Comparison of ENCODE assay signal across 8 cellular contexts in the genomic region with DNA sequence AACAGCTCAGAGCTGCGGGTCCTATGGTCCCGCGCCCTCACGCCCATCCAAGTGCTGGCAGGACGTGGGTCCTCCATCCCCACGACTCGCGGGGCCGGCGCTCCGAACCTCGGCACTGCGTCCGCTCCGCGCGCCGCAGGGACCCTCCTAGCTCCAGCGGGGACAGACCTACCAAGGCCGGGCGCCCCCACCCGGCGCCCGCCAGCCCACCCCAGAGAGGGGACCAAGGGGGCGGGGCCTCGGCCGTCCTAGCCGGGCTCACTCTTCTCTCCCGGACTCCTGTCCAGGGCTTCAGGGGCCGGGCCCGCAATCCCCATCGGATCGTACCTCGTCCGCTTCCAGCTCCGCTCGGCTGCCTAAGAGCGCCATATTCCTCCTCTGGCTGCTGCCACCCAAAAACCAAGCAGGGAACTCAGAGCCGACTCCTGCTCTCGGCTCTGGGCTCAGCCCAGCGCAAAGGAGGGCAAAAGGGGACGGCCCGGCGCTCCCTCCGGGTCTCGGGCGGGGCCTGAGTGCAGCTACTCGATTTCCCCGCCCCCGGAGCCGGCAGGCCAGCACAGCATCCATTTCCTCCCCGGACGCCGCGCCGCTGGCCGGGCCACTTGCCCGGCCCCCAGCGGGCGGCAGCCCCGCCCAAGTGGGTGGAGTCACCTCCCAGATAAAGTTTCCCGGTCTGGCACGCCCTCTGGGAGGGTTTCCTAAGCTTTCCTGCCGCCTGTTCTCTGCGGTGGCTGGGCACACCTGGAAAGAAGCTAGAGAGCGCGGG. TPM values are rescaled to one million over a fixed set of nuclear protein-coding genes. Genes with fewer than 3 reads are reported as not detected.
A peak's percentile ranks its signal among the peaks of the same experiment; 100 is the strongest.
DNase-seq lines count a peak whose midpoint lies in the region; ATAC-seq and TF ChIP-seq lines count a peak whose summit lies in the region.

A gene (minus strand): TSS at position 460 of the 766 bp plus-strand sequence. CDS start 91 bp downstream, at position 369.

- TF ChIP-seq POLR2A in erythroblast (IDR thresholded peaks at IDR 0.05; ENCODE audit: low read length): peak; percentile 56

- peak; percentile 90 for DNase-seq in COR-L47 (lab: John Stamatoyannopoulos, UW)
- peak; percentile 79 for DNase-seq in HS-5 (ENCODE audit: low read depth)
- DNase-seq in NOMO-1 treated with DMSO at 0.1 percent for 48 hours (lab: John Stamatoyannopoulos, UW; ENCODE audit: unreplicated experiment): peak; percentile 62
- DNase-seq in activated T-cell treated with anti-CD3 and anti-CD28 coated beads for 4 hours: peak; percentile 47
- DNase-seq in erythroblast (lab: John Stamatoyannopoulos, UW): peak; percentile 85 to 90
- peak; percentile 93 for DNase-seq in mucosa of gallbladder (ENCODE audit: low spot score)
- peak; percentile 76 for DNase-seq in stimulated activated CD8-positive, alpha-beta memory T cell treated with anti-CD3 and anti-CD28 coated beads, Interleukin-4, amount 100 ng/mL, for 24 hours (ENCODE audit: low read depth)

- ATAC-seq in GM21360 (IDR thresholded peaks at IDR 0.05; ENCODE audit: unreplicated experiment): peak; percentile 92

RNA-seq across cellular contexts. Expression of the gene that starts here (rescaled TPM):
- total RNA-seq in mucosa of gallbladder: 30.2 TPM

Comparison
In these comparisons a context has a peak if more than half of its experiments do, and no peak if none do; other contexts are left out.
1. Peak in every context shown above with its lines: DNase-seq and ATAC-seq.